ENCODE assay signal across 18 cellular contexts in the genomic region with DNA sequence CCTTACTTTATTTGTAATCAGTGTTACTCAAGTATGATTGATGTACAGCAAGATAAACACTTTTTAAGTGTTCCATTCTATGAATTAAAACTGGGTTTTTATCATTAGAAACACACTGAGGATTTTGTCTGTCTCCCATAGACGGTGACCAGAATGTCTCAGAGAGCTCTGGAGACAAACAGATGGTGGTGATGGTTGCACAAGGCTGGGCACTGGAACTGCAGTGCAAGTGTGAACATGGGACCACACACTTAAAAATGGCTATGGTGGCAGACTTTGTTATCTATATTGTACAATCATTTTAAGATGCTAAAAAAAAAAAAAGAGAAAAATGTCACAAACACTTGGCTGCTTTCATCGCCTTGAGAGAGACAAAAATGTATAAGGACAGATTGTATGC.
A peak's percentile ranks its signal among the peaks of the same experiment; 100 is the strongest.
DNase-seq lines count a peak whose midpoint lies in the region; TF ChIP-seq lines count a peak whose summit lies in the region.
"Had no signal": no experiment of that assay in that cellular context is flagged by ENCODE, and none has a peak within 500 bp of the region (broad histone marks: within the 10 kb centered on the region; RNA-seq: fewer than 3 reads in every experiment).

No MANE protein-coding gene starts in this region.

- H3K36me3 ChIP-seq in cardiac muscle cell: no peaks in the 10 kb centered on the region
- no peaks in the 10 kb centered on the region for H3K36me3 ChIP-seq in endocrine pancreas (ENCODE audit: control insufficient read depth, insufficient read depth, low read length)

- H3K4me3 ChIP-seq in cardiac muscle cell: no peak overlapping the region
- H3K4me3 ChIP-seq in endocrine pancreas (ENCODE audit: control insufficient read depth, insufficient read depth, low read length): peak overlapping the region; percentile 30
- H3K4me3 ChIP-seq: PC-9 had no signal

- H3K27me3 ChIP-seq in cardiac muscle cell (no peaks in the 10 kb centered on the region), endocrine pancreas (ENCODE audit: control insufficient read depth, insufficient read depth, low read length) (no peaks in the 10 kb centered on the region)

- intact Hi-C loops in cardiac septum (cut with DNase I): no loop called here

- H3K4me1 ChIP-seq in cardiac muscle cell (ENCODE audit: low read depth) (peaks cover 53% of the 10 kb centered on the region), endocrine pancreas (ENCODE audit: control insufficient read depth, insufficient read depth, low read length) (no peaks in the 10 kb centered on the region)

- no peak overlapping the region for H3K9ac ChIP-seq in endocrine pancreas (ENCODE audit: control insufficient read depth, insufficient read depth, low read length)

- TF ChIP-seq CTCF in cardiac muscle cell (IDR thresholded peaks at IDR 0.05; ENCODE audit: low read depth, low read length): no peak

- H3K9me3 ChIP-seq in cardiac muscle cell (ENCODE audit: low read depth) (no peaks in the 10 kb centered on the region), endocrine pancreas (ENCODE audit: control insufficient read depth, low read length) (no peaks in the 10 kb centered on the region)

- DNase-seq in cardiac muscle cell (ENCODE audit: low read depth in 1 of 2, low spot score in 1 of 2): no peak
- DNase-seq in cardiac septum (ENCODE audit: low spot score): no peak
- peak; percentile 7 for DNase-seq in NCI-H524 treated with DMSO at 0.1 percent for 48 hours (lab: John Stamatoyannopoulos, UW)
- DNase-seq in HUDEP-2 (lab: John Stamatoyannopoulos, UW; ENCODE audit: unreplicated experiment in 76 of 76): no peak
- no peak for DNase-seq in NCI-H2029 (lab: John Stamatoyannopoulos, UW)
- DNase-seq in cortex of kidney (lab: John Stamatoyannopoulos, UW): no peak
- no peak for DNase-seq in inferior parietal cortex (ENCODE audit: extremely low spot score)
- DNase-seq: C1 segment of cervical spinal cord; GF-D8; GOT3; IMR-90; Kasumi-1; NCI-H1436; NCI-H2107; NCI-H2227 treated with DMSO at 0.1 percent for 48 hours; NK-92 treated with Interleukin-12 subunit alpha and Interleukin-12 subunit beta, amount 100 ng/mL, for 24 hours; PC-9 had no signal

- peak overlapping the region; percentile 72 for H3K27ac ChIP-seq in cardiac muscle cell
- H3K27ac ChIP-seq: PC-9 had no signal
